In genomic region chr3:38275658-38276057, GRCh38 we compare ENCODE assay signal across 9 cellular contexts. TPM values are rescaled to one million over a fixed set of nuclear protein-coding genes. Genes with fewer than 3 reads are reported as not detected.
"Had no signal": no experiment of that assay in that cellular context is flagged by ENCODE, and none has a peak within 500 bp of the region (broad histone marks: within the 10 kb centered on the region; RNA-seq: fewer than 3 reads in every experiment).

No MANE protein-coding gene starts in this region.

- DNase-seq: H9, HCEC 1CT, KG1 had no signal

- H3K27ac Mint-ChIP-seq: GM23338, IgD-negative memory B cell had no signal

- H3K4me3 ChIP-seq: GM23338 had no signal

- H3K4me2 ChIP-seq: GM23338 had no signal

- H3K9me3 Mint-ChIP-seq: GM23338, H9, IgD-negative memory B cell had no signal

- H3K4me1 Mint-ChIP-seq: GM23338, H9 had no signal

- H2AFZ ChIP-seq: GM23338 had no signal

- ATAC-seq: GM23338 had no signal

- FAIRE-seq: H1, H54, HTR-8/SVneo had no signal

- H3K4me3 Mint-ChIP-seq: GM23338, H9, IgD-negative memory B cell had no signal

RNA-seq across cellular contexts. Expression of gene SLC22A14, which starts 6.4 kb away (rescaled TPM):
- total RNA-seq: GM23338, H1, H9, HT-29 had no signal
- polyA plus RNA-seq: GM23338, IgD-negative memory B cell had no signal

RNA-seq across cellular contexts. Expression of gene SLC22A13, which starts 10.0 kb away (rescaled TPM):
- total RNA-seq: H9 had no signal
- polyA plus RNA-seq: IgD-negative memory B cell had no signal
